2 cellular contexts compared by ENCODE assay signal in the genomic region with DNA sequence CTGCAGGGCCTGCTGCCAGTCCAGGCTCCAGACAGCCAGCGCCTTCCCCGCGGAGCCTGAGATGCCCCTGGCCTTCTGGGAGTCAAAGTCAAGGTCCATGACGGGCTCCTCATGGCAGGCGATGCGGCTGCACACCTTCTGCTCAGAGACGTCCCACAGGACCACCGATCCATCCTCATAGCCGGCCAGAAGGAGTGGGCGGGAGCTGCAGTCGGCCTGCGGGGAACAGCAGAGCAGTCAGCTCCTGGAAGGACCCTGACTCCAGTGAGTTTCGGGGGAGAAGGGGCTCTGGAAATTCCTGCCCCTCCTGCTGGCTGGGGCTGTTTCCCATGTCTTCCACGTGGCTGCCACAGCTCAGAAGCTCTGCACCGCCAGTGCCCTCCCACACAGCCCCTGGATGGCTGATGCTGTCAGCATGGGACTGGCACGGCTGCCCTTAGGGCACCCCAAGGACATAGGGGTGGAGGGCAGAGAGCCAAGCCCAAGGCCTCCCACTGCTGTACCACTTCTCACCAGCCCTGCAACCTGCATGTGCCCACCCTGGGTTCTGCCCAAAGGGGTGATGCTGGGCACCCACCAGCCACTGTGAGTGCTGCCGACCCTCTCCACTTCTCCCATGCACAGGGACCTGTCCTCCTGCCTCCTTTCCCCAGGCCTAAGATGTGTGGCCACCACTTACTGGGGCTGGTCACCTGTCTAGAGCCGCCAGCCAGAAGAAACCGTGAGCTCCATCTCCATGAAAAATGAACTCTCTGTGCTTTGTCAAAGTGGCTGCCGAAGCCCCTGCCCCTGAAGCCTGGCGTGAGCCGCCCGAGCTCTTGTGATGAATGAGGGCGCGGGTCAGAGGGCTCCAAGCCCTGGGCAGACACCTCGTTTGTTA.
TF ChIP-seq lines count a peak whose summit lies in the region.

No MANE protein-coding gene starts in this region.

TF ChIP-seq in SK-N-SH, 30 proteins besides CTCF, POLR2A, EP300 and RAD21 (continued from another document):
- TF ChIP-seq, protein P1, sequence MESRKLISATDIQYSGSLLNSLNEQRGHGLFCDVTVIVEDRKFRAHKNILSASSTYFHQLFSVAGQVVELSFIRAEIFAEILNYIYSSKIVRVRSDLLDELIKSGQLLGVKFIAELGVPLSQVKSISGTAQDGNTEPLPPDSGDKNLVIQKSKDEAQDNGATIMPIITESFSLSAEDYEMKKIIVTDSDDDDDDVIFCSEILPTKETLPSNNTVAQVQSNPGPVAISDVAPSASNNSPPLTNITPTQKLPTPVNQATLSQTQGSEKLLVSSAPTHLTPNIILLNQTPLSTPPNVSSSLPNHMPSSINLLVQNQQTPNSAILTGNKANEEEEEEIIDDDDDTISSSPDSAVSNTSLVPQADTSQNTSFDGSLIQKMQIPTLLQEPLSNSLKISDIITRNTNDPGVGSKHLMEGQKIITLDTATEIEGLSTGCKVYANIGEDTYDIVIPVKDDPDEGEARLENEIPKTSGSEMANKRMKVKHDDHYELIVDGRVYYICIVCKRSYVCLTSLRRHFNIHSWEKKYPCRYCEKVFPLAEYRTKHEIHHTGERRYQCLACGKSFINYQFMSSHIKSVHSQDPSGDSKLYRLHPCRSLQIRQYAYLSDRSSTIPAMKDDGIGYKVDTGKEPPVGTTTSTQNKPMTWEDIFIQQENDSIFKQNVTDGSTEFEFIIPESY (IDR thresholded peaks at IDR 0.05; ENCODE audit: borderline replicate concordance, low read depth) = no peak
- TF ChIP-seq, protein P2, sequence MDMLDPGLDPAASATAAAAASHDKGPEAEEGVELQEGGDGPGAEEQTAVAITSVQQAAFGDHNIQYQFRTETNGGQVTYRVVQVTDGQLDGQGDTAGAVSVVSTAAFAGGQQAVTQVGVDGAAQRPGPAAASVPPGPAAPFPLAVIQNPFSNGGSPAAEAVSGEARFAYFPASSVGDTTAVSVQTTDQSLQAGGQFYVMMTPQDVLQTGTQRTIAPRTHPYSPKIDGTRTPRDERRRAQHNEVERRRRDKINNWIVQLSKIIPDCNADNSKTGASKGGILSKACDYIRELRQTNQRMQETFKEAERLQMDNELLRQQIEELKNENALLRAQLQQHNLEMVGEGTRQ (IDR thresholded peaks at IDR 0.05; ENCODE audit: borderline replicate concordance, low read depth, low read length) = no peak
- TF ChIP-seq, protein P3, sequence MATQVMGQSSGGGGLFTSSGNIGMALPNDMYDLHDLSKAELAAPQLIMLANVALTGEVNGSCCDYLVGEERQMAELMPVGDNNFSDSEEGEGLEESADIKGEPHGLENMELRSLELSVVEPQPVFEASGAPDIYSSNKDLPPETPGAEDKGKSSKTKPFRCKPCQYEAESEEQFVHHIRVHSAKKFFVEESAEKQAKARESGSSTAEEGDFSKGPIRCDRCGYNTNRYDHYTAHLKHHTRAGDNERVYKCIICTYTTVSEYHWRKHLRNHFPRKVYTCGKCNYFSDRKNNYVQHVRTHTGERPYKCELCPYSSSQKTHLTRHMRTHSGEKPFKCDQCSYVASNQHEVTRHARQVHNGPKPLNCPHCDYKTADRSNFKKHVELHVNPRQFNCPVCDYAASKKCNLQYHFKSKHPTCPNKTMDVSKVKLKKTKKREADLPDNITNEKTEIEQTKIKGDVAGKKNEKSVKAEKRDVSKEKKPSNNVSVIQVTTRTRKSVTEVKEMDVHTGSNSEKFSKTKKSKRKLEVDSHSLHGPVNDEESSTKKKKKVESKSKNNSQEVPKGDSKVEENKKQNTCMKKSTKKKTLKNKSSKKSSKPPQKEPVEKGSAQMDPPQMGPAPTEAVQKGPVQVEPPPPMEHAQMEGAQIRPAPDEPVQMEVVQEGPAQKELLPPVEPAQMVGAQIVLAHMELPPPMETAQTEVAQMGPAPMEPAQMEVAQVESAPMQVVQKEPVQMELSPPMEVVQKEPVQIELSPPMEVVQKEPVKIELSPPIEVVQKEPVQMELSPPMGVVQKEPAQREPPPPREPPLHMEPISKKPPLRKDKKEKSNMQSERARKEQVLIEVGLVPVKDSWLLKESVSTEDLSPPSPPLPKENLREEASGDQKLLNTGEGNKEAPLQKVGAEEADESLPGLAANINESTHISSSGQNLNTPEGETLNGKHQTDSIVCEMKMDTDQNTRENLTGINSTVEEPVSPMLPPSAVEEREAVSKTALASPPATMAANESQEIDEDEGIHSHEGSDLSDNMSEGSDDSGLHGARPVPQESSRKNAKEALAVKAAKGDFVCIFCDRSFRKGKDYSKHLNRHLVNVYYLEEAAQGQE (IDR thresholded peaks at IDR 0.05; ENCODE audit: low read depth, low read length) = no peak
- TF ChIP-seq EZH2phosphoT487 (IDR thresholded peaks at IDR 0.05; ENCODE audit: borderline replicate concordance, low read depth) (no peak), MEF2A (IDR thresholded peaks at IDR 0.05; ENCODE audit: borderline replicate concordance, low read depth) (no peak), NFIC (IDR thresholded peaks at IDR 0.05; ENCODE audit: borderline replicate concordance) (no peak), NRF1 (IDR thresholded peaks at IDR 0.05; ENCODE audit: low read depth, low read length) (no peak), SMC3 (IDR thresholded peaks at IDR 0.05; ENCODE audit: low read depth, low read length) (no peak), TAF1 (IDR thresholded peaks at IDR 0.05; ENCODE audit: borderline replicate concordance, low read depth, low read length) (no peak), RCOR1 (IDR thresholded peaks at IDR 0.05; ENCODE audit: low read length) (no peak), MXI1 (IDR thresholded peaks at IDR 0.05; ENCODE audit: low read depth, low read length) (no peak), JUND (IDR thresholded peaks at IDR 0.05) (no peak), RFX5 (IDR thresholded peaks at IDR 0.05; ENCODE audit: low read length) (no peak), POLR2AphosphoS5 (IDR thresholded peaks at IDR 0.05; ENCODE audit: low read depth, low read length) (no peak), ELF1 (IDR thresholded peaks at IDR 0.05) (no peak), CHD2 (IDR thresholded peaks at IDR 0.05; ENCODE audit: low read length, partially characterized antibody) (no peak), YY1 (IDR thresholded peaks at IDR 0.05; ENCODE audit: low read depth) (no peak), FOXJ3 (CRISPR knock-in tag; IDR thresholded peaks at IDR 0.05) (no peak)
TF ChIP-seq in SK-N-SH: peak in this region for 0.

TF ChIP-seq in SK-N-SH treated with all-trans-retinoic acid at 6 μM for 48 hours, 23 proteins besides CTCF, POLR2A, EP300 and RAD21 (continued from another document):
- TF ChIP-seq, protein P4, sequence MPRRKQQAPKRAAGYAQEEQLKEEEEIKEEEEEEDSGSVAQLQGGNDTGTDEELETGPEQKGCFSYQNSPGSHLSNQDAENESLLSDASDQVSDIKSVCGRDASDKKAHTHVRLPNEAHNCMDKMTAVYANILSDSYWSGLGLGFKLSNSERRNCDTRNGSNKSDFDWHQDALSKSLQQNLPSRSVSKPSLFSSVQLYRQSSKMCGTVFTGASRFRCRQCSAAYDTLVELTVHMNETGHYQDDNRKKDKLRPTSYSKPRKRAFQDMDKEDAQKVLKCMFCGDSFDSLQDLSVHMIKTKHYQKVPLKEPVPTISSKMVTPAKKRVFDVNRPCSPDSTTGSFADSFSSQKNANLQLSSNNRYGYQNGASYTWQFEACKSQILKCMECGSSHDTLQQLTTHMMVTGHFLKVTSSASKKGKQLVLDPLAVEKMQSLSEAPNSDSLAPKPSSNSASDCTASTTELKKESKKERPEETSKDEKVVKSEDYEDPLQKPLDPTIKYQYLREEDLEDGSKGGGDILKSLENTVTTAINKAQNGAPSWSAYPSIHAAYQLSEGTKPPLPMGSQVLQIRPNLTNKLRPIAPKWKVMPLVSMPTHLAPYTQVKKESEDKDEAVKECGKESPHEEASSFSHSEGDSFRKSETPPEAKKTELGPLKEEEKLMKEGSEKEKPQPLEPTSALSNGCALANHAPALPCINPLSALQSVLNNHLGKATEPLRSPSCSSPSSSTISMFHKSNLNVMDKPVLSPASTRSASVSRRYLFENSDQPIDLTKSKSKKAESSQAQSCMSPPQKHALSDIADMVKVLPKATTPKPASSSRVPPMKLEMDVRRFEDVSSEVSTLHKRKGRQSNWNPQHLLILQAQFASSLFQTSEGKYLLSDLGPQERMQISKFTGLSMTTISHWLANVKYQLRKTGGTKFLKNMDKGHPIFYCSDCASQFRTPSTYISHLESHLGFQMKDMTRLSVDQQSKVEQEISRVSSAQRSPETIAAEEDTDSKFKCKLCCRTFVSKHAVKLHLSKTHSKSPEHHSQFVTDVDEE (CRISPR knock-in tag; IDR thresholded peaks at IDR 0.05) = no peak
- TF ChIP-seq BACH2 (CRISPR knock-in tag; IDR thresholded peaks at IDR 0.05; ENCODE audit: borderline replicate concordance) = no peak
- no peak for TF ChIP-seq SNAI2 (CRISPR knock-in tag; IDR thresholded peaks at IDR 0.05)
- TF ChIP-seq, protein P5, sequence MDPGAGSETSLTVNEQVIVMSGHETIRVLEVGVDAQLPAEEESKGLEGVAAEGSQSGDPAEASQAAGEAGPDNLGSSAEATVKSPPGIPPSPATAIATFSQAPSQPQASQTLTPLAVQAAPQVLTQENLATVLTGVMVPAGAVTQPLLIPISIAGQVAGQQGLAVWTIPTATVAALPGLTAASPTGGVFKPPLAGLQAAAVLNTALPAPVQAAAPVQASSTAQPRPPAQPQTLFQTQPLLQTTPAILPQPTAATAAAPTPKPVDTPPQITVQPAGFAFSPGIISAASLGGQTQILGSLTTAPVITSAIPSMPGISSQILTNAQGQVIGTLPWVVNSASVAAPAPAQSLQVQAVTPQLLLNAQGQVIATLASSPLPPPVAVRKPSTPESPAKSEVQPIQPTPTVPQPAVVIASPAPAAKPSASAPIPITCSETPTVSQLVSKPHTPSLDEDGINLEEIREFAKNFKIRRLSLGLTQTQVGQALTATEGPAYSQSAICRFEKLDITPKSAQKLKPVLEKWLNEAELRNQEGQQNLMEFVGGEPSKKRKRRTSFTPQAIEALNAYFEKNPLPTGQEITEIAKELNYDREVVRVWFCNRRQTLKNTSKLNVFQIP (CRISPR knock-in tag; IDR thresholded peaks at IDR 0.05; ENCODE audit: borderline replicate concordance, low read depth) = no peak
- TF ChIP-seq ZNF8 (CRISPR knock-in tag; IDR thresholded peaks at IDR 0.05) = no peak
- TF ChIP-seq OSR1 (CRISPR knock-in tag; IDR thresholded peaks at IDR 0.05) = no peak
- TF ChIP-seq, protein P6, sequence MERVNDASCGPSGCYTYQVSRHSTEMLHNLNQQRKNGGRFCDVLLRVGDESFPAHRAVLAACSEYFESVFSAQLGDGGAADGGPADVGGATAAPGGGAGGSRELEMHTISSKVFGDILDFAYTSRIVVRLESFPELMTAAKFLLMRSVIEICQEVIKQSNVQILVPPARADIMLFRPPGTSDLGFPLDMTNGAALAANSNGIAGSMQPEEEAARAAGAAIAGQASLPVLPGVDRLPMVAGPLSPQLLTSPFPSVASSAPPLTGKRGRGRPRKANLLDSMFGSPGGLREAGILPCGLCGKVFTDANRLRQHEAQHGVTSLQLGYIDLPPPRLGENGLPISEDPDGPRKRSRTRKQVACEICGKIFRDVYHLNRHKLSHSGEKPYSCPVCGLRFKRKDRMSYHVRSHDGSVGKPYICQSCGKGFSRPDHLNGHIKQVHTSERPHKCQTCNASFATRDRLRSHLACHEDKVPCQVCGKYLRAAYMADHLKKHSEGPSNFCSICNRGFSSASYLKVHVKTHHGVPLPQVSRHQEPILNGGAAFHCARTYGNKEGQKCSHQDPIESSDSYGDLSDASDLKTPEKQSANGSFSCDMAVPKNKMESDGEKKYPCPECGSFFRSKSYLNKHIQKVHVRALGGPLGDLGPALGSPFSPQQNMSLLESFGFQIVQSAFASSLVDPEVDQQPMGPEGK (CRISPR knock-in tag; IDR thresholded peaks at IDR 0.05; ENCODE audit: borderline replicate concordance) = no peak
- TF ChIP-seq ZFP30 (CRISPR knock-in tag; IDR thresholded peaks at IDR 0.05) = no peak
- TF ChIP-seq GLIS3 (CRISPR knock-in tag; IDR thresholded peaks at IDR 0.05) = no peak
- no peak for TF ChIP-seq ZNF565 (CRISPR knock-in tag; conservative IDR thresholded peaks at IDR 0.05; ENCODE audit: low read depth)
- TF ChIP-seq ESRRG (CRISPR knock-in tag; IDR thresholded peaks at IDR 0.05) = no peak
- no peak for TF ChIP-seq TCF4 (CRISPR knock-in tag; IDR thresholded peaks at IDR 0.05; ENCODE audit: borderline replicate concordance)
